Comparison of ENCODE assay signal across 24 cellular contexts in the genomic region with DNA sequence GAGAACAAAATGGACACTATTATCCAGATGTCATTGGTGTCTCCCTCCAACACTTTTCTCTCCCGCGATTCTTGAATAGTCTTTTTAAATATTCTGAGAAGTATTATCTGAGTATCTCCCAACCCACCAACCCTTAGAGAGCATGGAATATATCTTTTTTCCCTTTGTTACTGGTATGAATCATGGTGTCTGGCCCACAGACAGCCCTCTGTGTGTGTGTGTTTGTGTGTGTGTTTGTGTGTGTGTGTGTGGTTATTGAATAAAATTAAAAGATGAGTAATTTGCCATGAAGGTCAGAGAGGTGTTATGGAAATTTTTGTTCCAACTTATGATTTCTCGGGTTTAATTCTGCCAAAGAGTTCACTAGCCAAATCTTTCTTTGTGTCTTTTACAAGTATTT. TPM values are rescaled to one million over a fixed set of nuclear protein-coding genes. Genes with fewer than 3 reads are reported as not detected.
A peak's percentile ranks its signal among the peaks of the same experiment; 100 is the strongest.
DNase-seq lines count a peak whose midpoint lies in the region; ATAC-seq, FAIRE-seq and TF ChIP-seq lines count a peak whose summit lies in the region.
"Had no signal": no experiment of that assay in that cellular context is flagged by ENCODE, and none has a peak within 500 bp of the region (broad histone marks: within the 10 kb centered on the region; RNA-seq: fewer than 3 reads in every experiment).

No MANE protein-coding gene starts in this region.

- no peak for FAIRE-seq in bronchial epithelial cell (lab: Jason Lieb, UNC)
- FAIRE-seq: endothelial cell of umbilical vein, kidney had no signal

- POLR2A ChIA-PET in CD4-positive, alpha-beta memory T cell (lab: Charles Lee; ENCODE audit: partially characterized antibody) = no interaction called here

- ATAC-seq in activated CD8-positive, alpha-beta memory T cell treated with anti-CD3 and anti-CD28 coated beads, Interleukin-2, amount 10 ng/mL, durations not matched to agents 7 days and 5 days = no peak
- ATAC-seq in Right ventricle myocardium superior (ENCODE audit: poor library complexity) = no peak
- ATAC-seq: body of pancreas; lower lobe of right lung; stimulated activated memory B cell treated with anti-CD40 and anti-IgM and Interleukin-4, amounts not matched to agents 10 μg/mL and 1 μg/mL and 100 μg/mL, for 72 hours had no signal

- H3K36me3 Mint-ChIP-seq in activated CD8-positive, alpha-beta memory T cell treated with anti-CD3 and anti-CD28 coated beads, Interleukin-2, amount 10 ng/mL, durations not matched to agents 7 days and 5 days = peaks cover 43% of the 10 kb centered on the region
- H3K36me3 Mint-ChIP-seq in CD4-positive, alpha-beta memory T cell = peaks cover 14 to 32% of the 10 kb centered on the region in 2 donors
- H3K36me3 Mint-ChIP-seq: stimulated activated memory B cell treated with anti-CD40 and anti-IgM and Interleukin-4, amounts not matched to agents 10 μg/mL and 1 μg/mL and 100 μg/mL, for 72 hours had no signal

- peak; percentile 26 for DNase-seq in activated CD8-positive, alpha-beta memory T cell treated with anti-CD3 and anti-CD28 coated beads, Interleukin-2, amount 50 U/mL, for 4 hours
- no peak for DNase-seq in activated CD8-positive, alpha-beta memory T cell treated with anti-CD3 and anti-CD28 coated beads, Interleukin-2, amount 10 ng/mL, durations not matched to agents 7 days and 5 days
- DNase-seq in CD4-positive, alpha-beta memory T cell = no peak
- peak; percentile 53 for DNase-seq in RPMI7951 (ENCODE audit: low read depth)
- DNase-seq in bronchial epithelial cell (ENCODE audit: low read depth) = peak; percentile 6
- DNase-seq in SHP77 treated with DMSO at 0.1 percent for 48 hours (lab: John Stamatoyannopoulos, UW) = no peak
- DNase-seq in vagina (ENCODE audit: extremely low spot score in 2 of 2) = no peak
- no peak for DNase-seq in Right ventricle myocardium superior
- DNase-seq: activated naive CD8-positive, alpha-beta T cell treated with anti-CD3 and anti-CD28 coated beads, Interleukin-2, amount 10 ng/mL, durations not matched to agents 7 days and 5 days; activated T-cell treated with anti-CD3 and anti-CD28 coated beads for 4 hours; body of pancreas; DMS79; GDM1; glutamatergic neuron; kidney; lower lobe of right lung; NCI-H146; NCI-H2107; NCI-H510A; SK-N-SH; T-helper 2 cell had no signal

- CTCF ChIA-PET in activated CD8-positive, alpha-beta memory T cell treated with anti-CD3 and anti-CD28 coated beads, Interleukin-2, amount 10 ng/mL, durations not matched to agents 7 days and 5 days (lab: Charles Lee) = no interaction called here
- CTCF ChIA-PET in CD4-positive, alpha-beta memory T cell (lab: Charles Lee; ENCODE audit: partially characterized antibody) = interaction anchor here (1.5 kb wide), 1 partner anchor 48 kb away, joined by 4 read pairs; no protein-coding TSS in a partner anchor

- peaks cover 52% of the 10 kb centered on the region for H3K4me1 ChIP-seq in CD4-positive, alpha-beta memory T cell (ENCODE audit: insufficient read depth, low read length)
- H3K4me1 ChIP-seq in vagina = no peaks in the 10 kb centered on the region
- H3K4me1 ChIP-seq: body of pancreas, lower lobe of right lung had no signal

- H3K4me1 Mint-ChIP-seq in activated CD8-positive, alpha-beta memory T cell treated with anti-CD3 and anti-CD28 coated beads, Interleukin-2, amount 10 ng/mL, durations not matched to agents 7 days and 5 days = peaks cover 6% of the 10 kb centered on the region
- H3K4me1 Mint-ChIP-seq in CD4-positive, alpha-beta memory T cell = peaks cover 46 to 73% (median 67%) of the 10 kb centered on the region in 4 donors
- H3K4me1 Mint-ChIP-seq: stimulated activated memory B cell treated with anti-CD40 and anti-IgM and Interleukin-4, amounts not matched to agents 10 μg/mL and 1 μg/mL and 100 μg/mL, for 72 hours had no signal

- H3K9me3 ChIP-seq in CD4-positive, alpha-beta memory T cell (ENCODE audit: control insufficient read depth in 1 of 2, low read length in 2 of 2) = no peaks in the 10 kb centered on the region
- H3K9me3 ChIP-seq in vagina = no peaks in the 10 kb centered on the region
- H3K9me3 ChIP-seq: body of pancreas, lower lobe of right lung, SK-N-SH had no signal

- no peak for TF ChIP-seq CTCF in bronchial epithelial cell (IDR thresholded peaks at IDR 0.05; ENCODE audit: insufficient read depth, low read length, severe bottlenecking)
- no peak for TF ChIP-seq CTCF in vagina (IDR thresholded peaks at IDR 0.05)

- H3K27ac ChIP-seq in CD4-positive, alpha-beta memory T cell (ENCODE audit: low read depth, low read length) = no peak overlapping the region
- no peak overlapping the region for H3K27ac ChIP-seq in vagina
- H3K27ac ChIP-seq: body of pancreas, lower lobe of right lung had no signal

- H3K36me3 ChIP-seq in CD4-positive, alpha-beta memory T cell (ENCODE audit: insufficient read depth, low read length) = no peaks in the 10 kb centered on the region
- H3K36me3 ChIP-seq in bronchial epithelial cell (ENCODE audit: control insufficient read depth, insufficient read depth, low read length) = no peaks in the 10 kb centered on the region
- no peaks in the 10 kb centered on the region for H3K36me3 ChIP-seq in vagina
- H3K36me3 ChIP-seq: lower lobe of right lung had no signal

- intact Hi-C loops in CD4-positive, alpha-beta memory T cell (cut with micrococcal nuclease) = loop anchor here (2.0 kb wide), 1 partner anchor 17 kb away; no protein-coding TSS in a partner anchor
- intact Hi-C loops in vagina (cut with DNase I) (no loop called here), Right ventricle myocardium superior (cut with DNase I) (no loop called here)

- H3K27me3 ChIP-seq in CD4-positive, alpha-beta memory T cell (ENCODE audit: insufficient read depth, low read length) = no peaks in the 10 kb centered on the region
- H3K27me3 ChIP-seq in bronchial epithelial cell (ENCODE audit: control insufficient read depth, insufficient read depth, low read length) (no peaks in the 10 kb centered on the region), vagina (no peaks in the 10 kb centered on the region)
- H3K27me3 ChIP-seq: body of pancreas had no signal

- no peak for TF ChIP-seq POLR2A in vagina (IDR thresholded peaks at IDR 0.05)

- H3K4me3 Mint-ChIP-seq in activated CD8-positive, alpha-beta memory T cell treated with anti-CD3 and anti-CD28 coated beads, Interleukin-2, amount 10 ng/mL, durations not matched to agents 7 days and 5 days = no peak overlapping the region
- H3K4me3 Mint-ChIP-seq in CD4-positive, alpha-beta memory T cell = peak overlapping the region in 1 of 8 donors; percentile 35
- H3K4me3 Mint-ChIP-seq: activated naive CD8-positive, alpha-beta T cell treated with anti-CD3 and anti-CD28 coated beads, Interleukin-2, amount 10 ng/mL, durations not matched to agents 7 days and 5 days; nephron; stimulated activated memory B cell treated with anti-CD40 and anti-IgM and Interleukin-4, amounts not matched to agents 10 μg/mL and 1 μg/mL and 100 μg/mL, for 72 hours had no signal

- H3K27me3 Mint-ChIP-seq in activated CD8-positive, alpha-beta memory T cell treated with anti-CD3 and anti-CD28 coated beads, Interleukin-2, amount 10 ng/mL, durations not matched to agents 7 days and 5 days = no peaks in the 10 kb centered on the region
- H3K27me3 Mint-ChIP-seq in CD4-positive, alpha-beta memory T cell = no peaks in the 10 kb centered on the region
- H3K27me3 Mint-ChIP-seq: activated naive CD8-positive, alpha-beta T cell treated with anti-CD3 and anti-CD28 coated beads, Interleukin-2, amount 10 ng/mL, durations not matched to agents 7 days and 5 days; stimulated activated memory B cell treated with anti-CD40 and anti-IgM and Interleukin-4, amounts not matched to agents 10 μg/mL and 1 μg/mL and 100 μg/mL, for 72 hours had no signal

- peaks cover 13% of the 10 kb centered on the region for H3K9me3 Mint-ChIP-seq in activated CD8-positive, alpha-beta memory T cell treated with anti-CD3 and anti-CD28 coated beads, Interleukin-2, amount 10 ng/mL, durations not matched to agents 7 days and 5 days (ENCODE audit: low read depth)
- peaks cover 0 to 7% (median 4%) of the 10 kb centered on the region in 8 donors for H3K9me3 Mint-ChIP-seq in CD4-positive, alpha-beta memory T cell
- H3K9me3 Mint-ChIP-seq: nephron had no signal

- no peak overlapping the region for H3K4me3 ChIP-seq in CD4-positive, alpha-beta memory T cell (ENCODE audit: low read length in 2 of 2)
- no peak overlapping the region for H3K4me3 ChIP-seq in bronchial epithelial cell (ENCODE audit: low read depth, low read length)
- no peak overlapping the region for H3K4me3 ChIP-seq in vagina
- H3K4me3 ChIP-seq: body of pancreas, lower lobe of right lung had no signal

- H3K27ac Mint-ChIP-seq in activated CD8-positive, alpha-beta memory T cell treated with anti-CD3 and anti-CD28 coated beads, Interleukin-2, amount 10 ng/mL, durations not matched to agents 7 days and 5 days = no peak overlapping the region
- peak overlapping the region in 5 of 7 donors; percentile 18 to 62 (median 50) for H3K27ac Mint-ChIP-seq in CD4-positive, alpha-beta memory T cell
- H3K27ac Mint-ChIP-seq: activated naive CD8-positive, alpha-beta T cell treated with anti-CD3 and anti-CD28 coated beads, Interleukin-2, amount 10 ng/mL, durations not matched to agents 7 days and 5 days; nephron; stimulated activated memory B cell treated with anti-CD40 and anti-IgM and Interleukin-4, amounts not matched to agents 10 μg/mL and 1 μg/mL and 100 μg/mL, for 72 hours had no signal

RNA-seq across cellular contexts. Expression of a gene that starts 47.7 kb away (rescaled TPM):
- total RNA-seq in activated CD8-positive, alpha-beta memory T cell treated with anti-CD3 and anti-CD28 coated beads, Interleukin-2, amount 10 ng/mL, durations not matched to agents 7 days and 5 days = 10 to 100 TPM; 77.4 to 91.1 TPM
- 100 to 1,000 TPM; 243 to 257 TPM for total RNA-seq in CD4-positive, alpha-beta memory T cell
- polyA plus RNA-seq in CD4-positive, alpha-beta memory T cell = 10 to 100 TPM; 84.3 to 86.9 TPM
- total RNA-seq in RPMI7951 (2014; rRNA removed; shearing (Covaris generic)) = 10.5 and 14.4 TPM in 2 replicates
- total RNA-seq in bronchial epithelial cell (0.26 TPM in 1 of 2 replicates, not detected in the other), vagina (11.8 TPM), Right ventricle myocardium superior (0.16 TPM)

Comparison
In these comparisons a context has a peak if more than half of its experiments do, and no peak if none do; other contexts are left out.
1. DNase-seq: peak in activated CD8-positive, alpha-beta memory T cell treated with anti-CD3 and anti-CD28 coated beads, Interleukin-2, amount 50 U/mL, for 4 hours (single experiment), RPMI7951 (single experiment) and bronchial epithelial cell (single experiment); none in activated CD8-positive, alpha-beta memory T cell treated with anti-CD3 and anti-CD28 coated beads, Interleukin-2, amount 10 ng/mL, durations not matched to agents 7 days and 5 days (single experiment), CD4-positive, alpha-beta memory T cell (0 of 5), SHP77 treated with DMSO at 0.1 percent for 48 hours (single experiment), vagina (0 of 2) and Right ventricle myocardium superior (single experiment).